22 cellular contexts compared by ENCODE assay signal in genomic region chr3:136332302-136332701, GRCh38.
DNase-seq lines count a peak whose midpoint lies in the region; ATAC-seq, FAIRE-seq and TF ChIP-seq lines count a peak whose summit lies in the region.
"Had no signal": no experiment of that assay in that cellular context is flagged by ENCODE, and none has a peak within 500 bp of the region (broad histone marks: within the 10 kb centered on the region; RNA-seq: fewer than 3 reads in every experiment).

No MANE protein-coding gene starts in this region.

- in situ Hi-C loops in GM12878 (cut with MboI), result no loop called here

- H3K36me3 Mint-ChIP-seq in activated T-cell treated with anti-CD3 and anti-CD28 coated beads, Interleukin-2, amount 50 U/mL, for 24 hours (ENCODE audit: low read depth), result peaks cover 88% of the 10 kb centered on the region
- H3K36me3 Mint-ChIP-seq in HFFc6 (ENCODE audit: low read depth), result peaks cover 41% of the 10 kb centered on the region
- peaks cover 35 to 65% of the 10 kb centered on the region in 2 donors for H3K36me3 Mint-ChIP-seq in stimulated activated naive B cell treated with anti-CD40 and anti-IgM and Interleukin-4, amounts not matched to agents 10 μg/mL and 1 μg/mL and 100 μg/mL, for 72 hours

- H2AFZ ChIP-seq in GM12878 (ENCODE audit: control insufficient read depth, low read depth, low read length), result no peak overlapping the region

- no peak overlapping the region for H3K4me3 Mint-ChIP-seq in activated T-cell treated with anti-CD3 and anti-CD28 coated beads, Interleukin-2, amount 50 U/mL, for 24 hours
- H3K4me3 Mint-ChIP-seq in HFFc6, result no peak overlapping the region
- no peak overlapping the region for H3K4me3 Mint-ChIP-seq in stimulated activated naive B cell treated with anti-CD40 and anti-IgM and Interleukin-4, amounts not matched to agents 10 μg/mL and 1 μg/mL and 100 μg/mL, for 72 hours
- H3K4me3 Mint-ChIP-seq: CD4-positive, alpha-beta T cell had no signal

- H3K9ac ChIP-seq in GM12878 (ENCODE audit: control insufficient read depth, insufficient read depth, low read length), result no peak overlapping the region
- H3K9ac ChIP-seq: SK-N-SH had no signal

- no peak overlapping the region for H3K27ac ChIP-seq in GM12878 (ENCODE audit: control insufficient read depth, insufficient read depth)

- H3K4me2 ChIP-seq in GM12878 (ENCODE audit: control insufficient read depth, insufficient read depth), result no peak overlapping the region

- CTCF ChIA-PET in GM12878 (lab: Yijun Ruan, JAX), result no interaction called here

- H3K27me3 ChIP-seq in GM12878 (replicated peaks in 1 of 2; ENCODE audit: control insufficient read depth in 2 of 2, insufficient read depth in 2 of 2, low read length in 1 of 2), result no peaks in the 10 kb centered on the region
- H3K27me3 ChIP-seq: BE2C had no signal

- intact Hi-C loops in GM12878 (cut with micrococcal nuclease; ENCODE audit: unreplicated experiment) (no loop called here), left colon (cut with DNase I, micrococcal nuclease) (no loop called here)

- no peaks in the 10 kb centered on the region for H3K79me2 ChIP-seq in GM12878 (ENCODE audit: control insufficient read depth, insufficient read depth, low read length)

- BruUV-seq in GM12878 (replicated peaks; lab: Mats Ljungman, UMichigan), result TSS peak; percentile 51

- FAIRE-seq in GM12878 (lab: Jason Lieb, UNC), result peak; percentile 66
- FAIRE-seq: H54 had no signal

- DNase-seq in activated T-cell treated with anti-CD3 and anti-CD28 coated beads, Interleukin-2, amount 50 U/mL, for 24 hours, result no peak
- DNase-seq in activated T-cell treated with anti-CD3 and anti-CD28 coated beads, Interleukin-2, amount 50 U/mL, for 48 hours, result no peak
- DNase-seq in HFFc6 (no peak), GM12878 (ENCODE audit: low read depth, low spot score) (no peak), left colon (no peak), DMS53 treated with DMSO at 0.1 percent for 48 hours (lab: John Stamatoyannopoulos, UW; ENCODE audit: unreplicated experiment) (no peak)
- no peak for DNase-seq in stimulated activated naive B cell treated with anti-CD40 and anti-IgM and Interleukin-4, amounts not matched to agents 10 μg/mL and 1 μg/mL and 100 μg/mL, for 72 hours
- DNase-seq: 8988T; BE2C; CD4-positive, alpha-beta T cell; DMS153; GF-D8; KBM-7; NCI-H1105 treated with DMSO at 0.1 percent for 48 hours; NCI-H1694 treated with DMSO at 0.1 percent for 48 hours; NCI-H510A; NCI-H774; OCI-M1; SHP77 treated with DMSO at 0.1 percent for 48 hours; SK-N-SH had no signal

- H3K4me1 ChIP-seq in GM12878 (ENCODE audit: control insufficient read depth, insufficient read depth, low read length), result no peaks in the 10 kb centered on the region

- no peaks in the 10 kb centered on the region for H3K9me3 Mint-ChIP-seq in activated T-cell treated with anti-CD3 and anti-CD28 coated beads, Interleukin-2, amount 50 U/mL, for 24 hours
- no peaks in the 10 kb centered on the region for H3K9me3 Mint-ChIP-seq in HFFc6
- no peaks in the 10 kb centered on the region for H3K9me3 Mint-ChIP-seq in stimulated activated naive B cell treated with anti-CD40 and anti-IgM and Interleukin-4, amounts not matched to agents 10 μg/mL and 1 μg/mL and 100 μg/mL, for 72 hours
- H3K9me3 Mint-ChIP-seq: CD4-positive, alpha-beta T cell had no signal

- no peak for TF ChIP-seq CTCF in HFFc6 (IDR thresholded peaks at IDR 0.05)
- no peak for TF ChIP-seq CTCF in GM12878 (IDR thresholded peaks at IDR 0.05 in 2 of 3, conservative IDR thresholded peaks at IDR 0.05 in 1 of 3; ENCODE audit: control insufficient read depth in 2 of 3, extremely low read depth in 1 of 3, insufficient read depth in 1 of 3, low read depth in 3 of 3, low read length in 3 of 3)

- peaks cover 13% of the 10 kb centered on the region for H3K4me1 Mint-ChIP-seq in activated T-cell treated with anti-CD3 and anti-CD28 coated beads, Interleukin-2, amount 50 U/mL, for 24 hours (ENCODE audit: low read depth)
- H3K4me1 Mint-ChIP-seq in HFFc6 (ENCODE audit: low read depth), result peaks cover 50% of the 10 kb centered on the region
- peaks cover 0 to 2% of the 10 kb centered on the region in 2 donors for H3K4me1 Mint-ChIP-seq in stimulated activated naive B cell treated with anti-CD40 and anti-IgM and Interleukin-4, amounts not matched to agents 10 μg/mL and 1 μg/mL and 100 μg/mL, for 72 hours

- RAD21 ChIA-PET in GM12878 (lab: Charles Lee; ENCODE audit: unreplicated experiment), result interaction anchor here (1.1 kb wide), 1 partner anchor 26 kb away, joined by 3 read pairs; no protein-coding TSS in a partner anchor

- TF ChIP-seq RAD21 in GM12878 (IDR thresholded peaks at IDR 0.05; ENCODE audit: insufficient read depth, low read depth, low read length), result no peak

- no peaks in the 10 kb centered on the region for H3K27me3 Mint-ChIP-seq in activated T-cell treated with anti-CD3 and anti-CD28 coated beads, Interleukin-2, amount 50 U/mL, for 24 hours
- H3K27me3 Mint-ChIP-seq in HFFc6 (ENCODE audit: insufficient read depth), result peaks cover 5% of the 10 kb centered on the region
- H3K27me3 Mint-ChIP-seq in stimulated activated naive B cell treated with anti-CD40 and anti-IgM and Interleukin-4, amounts not matched to agents 10 μg/mL and 1 μg/mL and 100 μg/mL, for 72 hours, result no peaks in the 10 kb centered on the region
- H3K27me3 Mint-ChIP-seq: CD4-positive, alpha-beta T cell had no signal

- WGBS in GM12878 (ENCODE audit: insufficient coverage, insufficient replicate concordance, low lambda C conversion rate, missing lambda C conversion rate), result 4% methylated on average over 1 of the region's 1 CpG

- TF ChIP-seq POLR2A in GM12878 (IDR thresholded peaks at IDR 0.05; ENCODE audit: low read depth, low read length), result no peak

- H3K27ac Mint-ChIP-seq in activated T-cell treated with anti-CD3 and anti-CD28 coated beads, Interleukin-2, amount 50 U/mL, for 24 hours, result peak overlapping the region; percentile 45
- peak overlapping the region; percentile 76 for H3K27ac Mint-ChIP-seq in HFFc6
- peak overlapping the region; percentile 62 for H3K27ac Mint-ChIP-seq in stimulated activated naive B cell treated with anti-CD40 and anti-IgM and Interleukin-4, amounts not matched to agents 10 μg/mL and 1 μg/mL and 100 μg/mL, for 72 hours
- H3K27ac Mint-ChIP-seq: CD4-positive, alpha-beta T cell had no signal

- POLR2A ChIA-PET in GM12878 (lab: Charles Lee), result interaction anchor here (0.6 kb wide), 1 partner anchor 80 kb away, joined by 4 read pairs; no protein-coding TSS in a partner anchor

- H4K20me1 ChIP-seq in GM12878 (ENCODE audit: control insufficient read depth, insufficient read depth), result no peaks in the 10 kb centered on the region; the same call in 1 of the 2 replicates

- no peaks in the 10 kb centered on the region for H3K9me3 ChIP-seq in GM12878 (replicated peaks; ENCODE audit: control insufficient read depth, insufficient read depth, low read length)
- H3K9me3 ChIP-seq: BE2C, SK-N-SH had no signal

- SMC1A ChIA-PET in GM12878 (lab: Charles Lee; ENCODE audit: uncharacterized antibody, unreplicated experiment), result interaction anchor here (1.4 to 1.5 kb wide), 2 partner anchors 39 to 258 kb away, joined by 3 read pairs; no protein-coding TSS in a partner anchor

- no peak overlapping the region for H3K4me3 ChIP-seq in GM12878

- no peak for TF ChIP-seq EP300 in GM12878 (IDR thresholded peaks at IDR 0.05; ENCODE audit: borderline replicate concordance in 1 of 2, control insufficient read depth in 1 of 2, low read depth in 2 of 2, low read length in 2 of 2)

- H3K36me3 ChIP-seq in GM12878 (ENCODE audit: control insufficient read depth in 2 of 2, insufficient read depth in 2 of 2, low read length in 1 of 2), result peaks cover 11 to 18% of the 10 kb centered on the region in 2 experiments

- peak; percentile 24; the same call in 2 of the 3 replicates for ATAC-seq in GM12878
- ATAC-seq in stimulated activated naive B cell treated with anti-CD40 and anti-IgM and Interleukin-4, amounts not matched to agents 10 μg/mL and 1 μg/mL and 100 μg/mL, for 72 hours (replicated peaks), result no peak
- ATAC-seq in GM21737 (IDR thresholded peaks at IDR 0.05; ENCODE audit: unreplicated experiment), result no peak
- ATAC-seq in left colon, result no peak

TF ChIP-seq in GM12878, 131 proteins besides CTCF, POLR2A, EP300 and RAD21:
- TF ChIP-seq RCOR1 (conservative IDR thresholded peaks at IDR 0.05; ENCODE audit: low read depth, low read length), result no peak
- TF ChIP-seq SMAD5 (IDR thresholded peaks at IDR 0.05; ENCODE audit: low read depth), result no peak
- TF ChIP-seq JUNB (IDR thresholded peaks at IDR 0.05), result no peak
- no peak for TF ChIP-seq CBFB (IDR thresholded peaks at IDR 0.05; ENCODE audit: low read depth)
- no peak for TF ChIP-seq PAX5 (IDR thresholded peaks at IDR 0.05; ENCODE audit: borderline replicate concordance, low read depth, low read length)
- TF ChIP-seq CBX3 (IDR thresholded peaks at IDR 0.05; ENCODE audit: borderline replicate concordance, low read depth), result no peak
- TF ChIP-seq ZNF217 (IDR thresholded peaks at IDR 0.05), result no peak
- TF ChIP-seq TAF1 (IDR thresholded peaks at IDR 0.05; ENCODE audit: borderline replicate concordance, low read depth, low read length), result no peak
- no peak for TF ChIP-seq WRNIP1 (IDR thresholded peaks at IDR 0.05; ENCODE audit: borderline replicate concordance, low read depth, low read length)
- no peak for TF ChIP-seq MYB (IDR thresholded peaks at IDR 0.05; ENCODE audit: borderline replicate concordance, low read depth, low read length)
- no peak for TF ChIP-seq CEBPZ (IDR thresholded peaks at IDR 0.05; ENCODE audit: low read depth, low read length)
